In the genomic region with DNA sequence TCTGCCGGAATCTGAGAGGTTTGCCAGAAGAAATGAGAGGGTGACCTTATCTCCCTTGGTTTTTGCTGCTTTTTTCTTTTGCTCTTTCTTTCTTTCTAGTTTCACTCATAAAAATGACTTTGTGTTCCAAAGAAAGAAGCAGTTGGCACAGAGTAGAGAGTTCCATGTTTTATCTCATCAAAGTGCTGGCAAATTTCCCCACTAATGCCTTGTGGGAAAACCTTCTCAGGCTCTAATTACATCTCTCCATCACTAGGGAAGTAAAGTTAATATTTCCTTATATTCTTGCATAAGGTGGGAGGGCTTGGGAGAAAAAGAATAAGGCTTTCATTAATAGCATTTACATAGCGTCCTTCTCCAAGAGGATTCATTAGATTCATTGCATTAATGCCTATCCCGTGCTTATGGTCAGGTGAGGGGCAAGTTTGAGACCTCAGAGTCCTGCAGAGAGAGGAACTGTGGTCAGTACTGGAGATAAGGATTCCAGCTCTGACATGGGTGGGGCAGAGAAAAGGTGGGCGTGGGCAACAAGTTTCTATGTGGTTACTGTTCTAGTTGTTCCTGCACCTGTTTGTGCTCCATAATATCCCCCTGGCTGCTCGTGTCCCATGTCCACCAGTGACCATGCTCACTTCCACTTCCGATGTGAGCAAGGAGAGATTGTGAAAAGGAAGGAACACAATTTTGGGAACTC, we compare ENCODE assay signal across 19 cellular contexts.
DNase-seq lines count a peak whose midpoint lies in the region; ATAC-seq and TF ChIP-seq lines count a peak whose summit lies in the region.
"Had no signal": no experiment of that assay in that cellular context is flagged by ENCODE, and none has a peak within 500 bp of the region (broad histone marks: within the 10 kb centered on the region; RNA-seq: fewer than 3 reads in every experiment).

No MANE protein-coding gene starts in this region.

- H3K9me3 ChIP-seq in T-helper 17 cell (ENCODE audit: control insufficient read depth, low read length, poor library complexity, severe bottlenecking) = no peaks in the 10 kb centered on the region

- H3K36me3 Mint-ChIP-seq in T-helper 17 cell (ENCODE audit: low read depth) = peaks cover 12% of the 10 kb centered on the region

- ATAC-seq in T-helper 17 cell = no peak
- ATAC-seq in sciatic nerve = peak; percentile 77
- ATAC-seq in HG02610 (IDR thresholded peaks at IDR 0.05; ENCODE audit: unreplicated experiment) = no peak
- no peak for ATAC-seq in HG03108 (IDR thresholded peaks at IDR 0.05; ENCODE audit: unreplicated experiment)
- ATAC-seq: Panc1 had no signal

- no peak overlapping the region for H3K4me3 Mint-ChIP-seq in T-helper 17 cell
- H3K4me3 Mint-ChIP-seq: B cell; CD4-positive, CD25-positive, alpha-beta regulatory T cell had no signal

- no peak for TF ChIP-seq CTCF in fibroblast of pulmonary artery (IDR thresholded peaks at IDR 0.05; ENCODE audit: low read length, missing control alignments)

- peak; percentile 14 for DNase-seq in DMS 273 (lab: John Stamatoyannopoulos, UW; ENCODE audit: unreplicated experiment)
- no peak for DNase-seq in DMS 273 treated with DMSO at 0.1 percent for 48 hours (lab: John Stamatoyannopoulos, UW)
- DNase-seq in T-helper 17 cell = no peak
- peak; percentile 33 for DNase-seq in fibroblast of pulmonary artery (ENCODE audit: low read depth)
- no peak for DNase-seq in sciatic nerve (ENCODE audit: low spot score)
- no peak for DNase-seq in activated CD8-positive, alpha-beta memory T cell treated with anti-CD3 and anti-CD28 coated beads, Interleukin-2, amount 50 U/mL, for 48 hours
- DNase-seq: CD4-positive, CD25-positive, alpha-beta regulatory T cell; GM23248; HCEC 1CT; NCI-H1048; NCI-H1436 treated with DMSO at 0.1 percent for 48 hours; NCI-H2081 treated with DMSO at 0.1 percent for 48 hours; NCI-H510A treated with DMSO at 0.1 percent for 48 hours; NCI-H82 had no signal

- H3K4me1 Mint-ChIP-seq in T-helper 17 cell = peaks cover 16% of the 10 kb centered on the region

- H3K27me3 Mint-ChIP-seq in T-helper 17 cell = no peaks in the 10 kb centered on the region
- H3K27me3 Mint-ChIP-seq: CD4-positive, CD25-positive, alpha-beta regulatory T cell had no signal

- intact Hi-C loops in sciatic nerve (cut with DNase I) = no loop called here

- no peak overlapping the region for H3K4me3 ChIP-seq in fibroblast of pulmonary artery (replicated peaks; ENCODE audit: low read depth, low read length)
- H3K4me3 ChIP-seq: GM23248, SK-N-MC had no signal

- H3K27ac Mint-ChIP-seq in T-helper 17 cell = peak overlapping the region; percentile 39
- H3K27ac Mint-ChIP-seq: B cell had no signal

Comparison
In these comparisons a context has a peak if more than half of its experiments do, and no peak if none do; other contexts are left out.
1. DNase-seq: peak in DMS 273 (single experiment) and fibroblast of pulmonary artery (single experiment); none in DMS 273 treated with DMSO at 0.1 percent for 48 hours (single experiment), T-helper 17 cell (0 of 3), sciatic nerve (single experiment) and activated CD8-positive, alpha-beta memory T cell treated with anti-CD3 and anti-CD28 coated beads, Interleukin-2, amount 50 U/mL, for 48 hours (single experiment).